ENCODE assay signal across 8 cellular contexts in the genomic region with DNA sequence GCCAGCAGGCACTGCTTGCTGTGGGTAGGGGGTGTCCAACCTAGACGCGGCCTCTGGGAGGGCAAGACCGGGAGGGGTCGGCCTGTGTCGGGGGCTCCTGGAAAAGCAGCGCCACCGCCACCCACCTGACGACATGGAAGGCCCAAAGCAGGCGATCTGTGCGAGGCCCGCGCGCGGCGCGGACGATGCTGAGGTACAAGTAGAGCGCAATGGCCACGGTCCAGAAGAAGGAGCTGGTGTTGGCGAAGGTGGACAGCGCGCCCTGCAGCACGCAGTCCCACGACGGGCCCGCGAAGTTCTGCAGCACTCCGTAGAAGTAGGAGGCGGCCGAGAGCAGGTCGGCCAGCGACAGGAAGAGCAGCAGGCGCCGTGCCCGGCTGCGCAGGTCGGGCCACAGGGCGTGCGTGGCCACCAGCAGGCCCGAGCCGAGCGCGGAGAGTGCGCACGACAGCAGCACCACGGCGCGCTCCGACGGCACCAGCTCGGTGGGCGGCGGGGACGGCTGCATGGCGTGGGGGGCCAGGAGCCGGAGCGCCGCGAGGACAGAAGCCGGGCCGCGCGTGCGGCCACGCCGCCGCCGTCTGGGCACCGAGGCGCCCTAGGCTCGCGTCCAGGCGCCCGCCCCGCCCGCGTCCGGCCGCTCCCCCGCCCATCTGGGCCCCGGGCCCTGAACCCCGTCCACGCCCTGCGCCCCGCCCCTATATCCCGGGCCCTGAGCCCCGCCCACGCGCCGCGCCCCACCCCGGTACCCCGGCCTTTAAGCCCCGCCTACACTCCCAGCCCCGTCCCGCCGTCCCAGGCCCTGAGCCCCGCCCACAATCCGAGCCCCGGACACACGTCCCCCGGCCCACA. TPM values are rescaled to one million over a fixed set of nuclear protein-coding genes. Genes with fewer than 3 reads are reported as not detected.
A peak's percentile ranks its signal among the peaks of the same experiment; 100 is the strongest.
DNase-seq lines count a peak whose midpoint lies in the region; ATAC-seq and TF ChIP-seq lines count a peak whose summit lies in the region.

A gene with protein sequence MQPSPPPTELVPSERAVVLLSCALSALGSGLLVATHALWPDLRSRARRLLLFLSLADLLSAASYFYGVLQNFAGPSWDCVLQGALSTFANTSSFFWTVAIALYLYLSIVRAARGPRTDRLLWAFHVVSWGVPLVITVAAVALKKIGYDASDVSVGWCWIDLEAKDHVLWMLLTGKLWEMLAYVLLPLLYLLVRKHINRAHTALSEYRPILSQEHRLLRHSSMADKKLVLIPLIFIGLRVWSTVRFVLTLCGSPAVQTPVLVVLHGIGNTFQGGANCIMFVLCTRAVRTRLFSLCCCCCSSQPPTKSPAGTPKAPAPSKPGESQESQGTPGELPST (minus strand): TSS at position 583 of the 852 bp plus-strand sequence. CDS start 75 bp downstream, at position 508.

- peak within 1 kb of the TSS; percentile 65 for H4K12ac ChIP-seq in trophoblast cell (ENCODE audit: low read depth, low read length)

- H3K4me1 Mint-ChIP-seq in activated naive CD4-positive, alpha-beta T cell treated with anti-CD3 and anti-CD28 coated beads, Interleukin-2, amount 50 U/mL, for 24 hours, result peaks cover 37% of the 10 kb centered on the region

- H3K27me3 ChIP-seq in trophoblast cell (ENCODE audit: insufficient read depth, low read length), result no peaks in the 10 kb centered on the region
- H3K27me3 ChIP-seq in upper lobe of right lung, result no peaks in the 10 kb centered on the region

- H3K4me2 ChIP-seq in trophoblast cell (ENCODE audit: low read length), result peak within 1 kb of the TSS; percentile 69

- peak within 1 kb of the TSS; percentile 89 for H3K4me3 ChIP-seq in SK-N-MC
- H3K4me3 ChIP-seq in trophoblast cell (ENCODE audit: low read depth, low read length), result peak within 1 kb of the TSS; percentile 73
- peak within 1 kb of the TSS; percentile 65 for H3K4me3 ChIP-seq in upper lobe of right lung

- H3K9ac ChIP-seq in SK-N-MC (ENCODE audit: insufficient read length) (peak within 1 kb of the TSS; percentile 37), trophoblast cell (ENCODE audit: low read length) (peak within 1 kb of the TSS; percentile 28)

- H3K36me3 ChIP-seq in SK-N-MC (ENCODE audit: insufficient read depth, low read length), result no peaks in the 10 kb centered on the region
- H3K36me3 ChIP-seq in trophoblast cell (ENCODE audit: control insufficient read depth in 1 of 2, insufficient read depth in 2 of 2, low read length in 2 of 2), result no peaks in the 10 kb centered on the region
- H3K36me3 ChIP-seq in upper lobe of right lung, result no peaks in the 10 kb centered on the region

- H3K4ac ChIP-seq in trophoblast cell (ENCODE audit: low read depth, low read length), result peak within 1 kb of the TSS; percentile 0

- peaks cover 8 to 14% of the 10 kb centered on the region in 2 experiments for H3K4me1 ChIP-seq in trophoblast cell (ENCODE audit: control insufficient read depth in 1 of 2, insufficient read depth in 2 of 2, low read length in 2 of 2)
- peaks cover 20% of the 10 kb centered on the region for H3K4me1 ChIP-seq in upper lobe of right lung

- H3K9me3 ChIP-seq in SK-N-MC (ENCODE audit: low read depth, low read length), result no peaks in the 10 kb centered on the region
- H3K9me3 ChIP-seq in trophoblast cell (ENCODE audit: insufficient read depth, low read depth, low read length), result no peaks in the 10 kb centered on the region
- H3K9me3 ChIP-seq in upper lobe of right lung, result no peaks in the 10 kb centered on the region

- peaks cover 7% of the 10 kb centered on the region for H3K79me2 ChIP-seq in trophoblast cell (ENCODE audit: control insufficient read depth, insufficient read depth, low read length, poor library complexity)

- H3K4me3 Mint-ChIP-seq in activated naive CD4-positive, alpha-beta T cell treated with anti-CD3 and anti-CD28 coated beads, Interleukin-2, amount 50 U/mL, for 24 hours, result peak within 1 kb of the TSS; percentile 88

- no CpG with 5 or more reads among the region's 102 CpGs for WGBS in trophoblast cell (ENCODE audit: extremely low coverage, insufficient coverage, insufficient read length)

- H3K27me3 Mint-ChIP-seq in activated naive CD4-positive, alpha-beta T cell treated with anti-CD3 and anti-CD28 coated beads, Interleukin-2, amount 50 U/mL, for 24 hours, result no peaks in the 10 kb centered on the region

- peak; percentile 63 for ATAC-seq in GM19328 (IDR thresholded peaks at IDR 0.05; ENCODE audit: unreplicated experiment)
- peak; percentile 62 for ATAC-seq in HG03460 (IDR thresholded peaks at IDR 0.05; ENCODE audit: unreplicated experiment)
- ATAC-seq in Right ventricle myocardium inferior, result peak; percentile 96
- peak; percentile 97 for ATAC-seq in upper lobe of right lung

- H3K27ac Mint-ChIP-seq in activated naive CD4-positive, alpha-beta T cell treated with anti-CD3 and anti-CD28 coated beads, Interleukin-2, amount 50 U/mL, for 24 hours, result peak within 1 kb of the TSS; percentile 66

- no peaks in the 10 kb centered on the region for H3K9me3 Mint-ChIP-seq in activated naive CD4-positive, alpha-beta T cell treated with anti-CD3 and anti-CD28 coated beads, Interleukin-2, amount 50 U/mL, for 24 hours

- H3K14ac ChIP-seq in trophoblast cell (ENCODE audit: low read length), result peak within 1 kb of the TSS; percentile 59

- peak within 1 kb of the TSS; percentile 95 for H3K18ac ChIP-seq in trophoblast cell (ENCODE audit: low read length)

- peak within 1 kb of the TSS; percentile 18 for H2AK5ac ChIP-seq in trophoblast cell (ENCODE audit: low read length)

- peak within 1 kb of the TSS; percentile 87 for H2AFZ ChIP-seq in trophoblast cell (ENCODE audit: insufficient read depth, low read length, poor library complexity)

- no peak for TF ChIP-seq CTCF in upper lobe of right lung (IDR thresholded peaks at IDR 0.05)

- H3K23ac ChIP-seq in trophoblast cell (ENCODE audit: low read length), result no peak within 1 kb of the TSS

- DNase-seq in CD1c-positive myeloid dendritic cell (ENCODE audit: extremely low spot score) (peak; percentile 71), SK-N-MC (ENCODE audit: low read depth, low spot score) (peak; percentile 14), Right ventricle myocardium inferior (ENCODE audit: missing footprints) (peak; percentile 98), trophoblast cell (peak; percentile 75 to 78), upper lobe of right lung (peak; percentile 97)

- H3K36me3 Mint-ChIP-seq in activated naive CD4-positive, alpha-beta T cell treated with anti-CD3 and anti-CD28 coated beads, Interleukin-2, amount 50 U/mL, for 24 hours, result no peaks in the 10 kb centered on the region

- peak within 1 kb of the TSS; percentile 87 for H4K91ac ChIP-seq in trophoblast cell (ENCODE audit: low read depth, low read length)

- peaks cover 10% of the 10 kb centered on the region for H3K79me1 ChIP-seq in trophoblast cell (ENCODE audit: low read length)

- H4K8ac ChIP-seq in trophoblast cell (ENCODE audit: low read depth, low read length), result peak within 1 kb of the TSS; percentile 17

- H3K27ac ChIP-seq in SK-N-MC (peak within 1 kb of the TSS; percentile 72), trophoblast cell (ENCODE audit: low read depth, low read length) (peak within 1 kb of the TSS; percentile 82), upper lobe of right lung (peak within 1 kb of the TSS; percentile 85)

- peak within 1 kb of the TSS; percentile 27 for H2BK5ac ChIP-seq in trophoblast cell (ENCODE audit: low read depth, low read length, poor library complexity)

- peak within 1 kb of the TSS; percentile 28 for H2BK12ac ChIP-seq in trophoblast cell (ENCODE audit: low read length)

- intact Hi-C loops in Right ventricle myocardium inferior (cut with DNase I) (loop anchor here (5.0 kb wide), 1 partner anchor 104 kb away; a partner anchor contains a TSS), upper lobe of right lung (cut with DNase I) (no loop called here)

- H2BK120ac ChIP-seq in trophoblast cell (ENCODE audit: insufficient read depth, low read length, poor library complexity), result peak within 1 kb of the TSS; percentile 57

RNA-seq across cellular contexts. Expression of the gene that starts here (rescaled TPM):
- 49.0 TPM for total RNA-seq in Right ventricle myocardium inferior
- 24.0 and 27.8 TPM in 2 replicates for polyA plus RNA-seq in trophoblast cell (2013)
- total RNA-seq in upper lobe of right lung, result 19.0 TPM

Comparison
In these comparisons a context has a peak if more than half of its experiments do, and no peak if none do; other contexts are left out.
1. Peak in every context shown above with its lines: DNase-seq, ATAC-seq, H3K4me3 ChIP-seq and H3K27ac ChIP-seq.
2. DNase-seq: peak in every context shown above with its lines; median percentile 98 in Right ventricle myocardium inferior; 97 in upper lobe of right lung; 76 in trophoblast cell; 71 in CD1c-positive myeloid dendritic cell; 14 in SK-N-MC.